Comparison of ENCODE assay signal across 12 cellular contexts in genomic region chr1:245822997-245823396, GRCh38.
A peak's percentile ranks its signal among the peaks of the same experiment; 100 is the strongest.
DNase-seq lines count a peak whose midpoint lies in the region; TF ChIP-seq lines count a peak whose summit lies in the region.
"Had no signal": no experiment of that assay in that cellular context is flagged by ENCODE, and none has a peak within 500 bp of the region (broad histone marks: within the 10 kb centered on the region; RNA-seq: fewer than 3 reads in every experiment).

No MANE protein-coding gene starts in this region.

- DNase-seq in HCEC 1CT (peak; percentile 96), SW480 (ENCODE audit: low spot score) (peak; percentile 23), fibroblast of the aortic adventitia (ENCODE audit: low read depth) (peak; percentile 99), smooth muscle cell (lab: John Stamatoyannopoulos, UW; ENCODE audit: unreplicated experiment) (no peak), retina (no peak), GDM1 (lab: John Stamatoyannopoulos, UW) (no peak), foreskin melanocyte (no peak)
- DNase-seq: activated T-cell treated with anti-CD3 and anti-CD28 coated beads, Interleukin-2, amount 50 U/mL, for 72 hours; GF-D8; NCI-H748 treated with DMSO at 0.1 percent for 48 hours had no signal

- WGBS in smooth muscle cell (ENCODE audit: low lambda C conversion rate), result 62% methylated on average over 11 of the region's 11 CpGs

- H3K79me2 ChIP-seq in smooth muscle cell (ENCODE audit: low read depth), result no peaks in the 10 kb centered on the region
- H3K79me2 ChIP-seq: parathyroid adenoma had no signal

- peaks cover 8% of the 10 kb centered on the region for H3F3A ChIP-seq in smooth muscle cell (ENCODE audit: low read depth)

- TF ChIP-seq CTCF in fibroblast of the aortic adventitia (IDR thresholded peaks at IDR 0.05; ENCODE audit: insufficient read depth, low read length) (no peak), smooth muscle cell (IDR thresholded peaks at IDR 0.05; ENCODE audit: borderline replicate concordance, insufficient read depth, poor library complexity, severe bottlenecking) (no peak)

- H3K9me3 ChIP-seq in smooth muscle cell (replicated peaks; ENCODE audit: low read depth), result no peaks in the 10 kb centered on the region

- H3K27ac ChIP-seq in smooth muscle cell (ENCODE audit: low read depth), result peak overlapping the region; percentile 82
- H3K27ac ChIP-seq: parathyroid adenoma had no signal

- no peaks in the 10 kb centered on the region for H3K36me3 ChIP-seq in smooth muscle cell (ENCODE audit: low read depth)

- peak overlapping the region; percentile 77 for H3K4me2 ChIP-seq in smooth muscle cell

- H3K9ac ChIP-seq in smooth muscle cell (ENCODE audit: low read depth), result peak overlapping the region; percentile 32
- H3K9ac ChIP-seq: parathyroid adenoma had no signal

- no peaks in the 10 kb centered on the region for H4K20me1 ChIP-seq in smooth muscle cell (ENCODE audit: low read depth)

- H2AFZ ChIP-seq in smooth muscle cell (ENCODE audit: low read depth), result no peak overlapping the region
- H2AFZ ChIP-seq: parathyroid adenoma had no signal

- H3K4me1 ChIP-seq in smooth muscle cell (ENCODE audit: low read depth), result peaks cover 4% of the 10 kb centered on the region
- H3K4me1 ChIP-seq: parathyroid adenoma had no signal

- H3K27me3 ChIP-seq in smooth muscle cell (ENCODE audit: low read depth), result no peaks in the 10 kb centered on the region
- H3K27me3 ChIP-seq: dorsolateral prefrontal cortex had no signal

- H3K4me3 ChIP-seq in fibroblast of the aortic adventitia (ENCODE audit: low read depth, low read length) (no peak overlapping the region), smooth muscle cell (no peak overlapping the region)
- H3K4me3 ChIP-seq: dorsolateral prefrontal cortex had no signal

Comparison
In these comparisons a context has a peak if more than half of its experiments do, and no peak if none do; other contexts are left out.
1. DNase-seq: peak in HCEC 1CT (single experiment), SW480 (single experiment) and fibroblast of the aortic adventitia (single experiment); none in smooth muscle cell (single experiment), retina (single experiment), GDM1 (single experiment) and foreskin melanocyte (single experiment).